ENCODE assay signal across 26 cellular contexts in genomic region chr2:24201496-24201895, GRCh38. TPM values are rescaled to one million over a fixed set of nuclear protein-coding genes. Genes with fewer than 3 reads are reported as not detected.
DNase-seq lines count a peak whose midpoint lies in the region; ATAC-seq, FAIRE-seq and TF ChIP-seq lines count a peak whose summit lies in the region.
"Had no signal": no experiment of that assay in that cellular context is flagged by ENCODE, and none has a peak within 500 bp of the region (broad histone marks: within the 10 kb centered on the region; RNA-seq: fewer than 3 reads in every experiment).

No MANE protein-coding gene starts in this region.

- peaks cover 51% of the 10 kb centered on the region for H3K36me3 Mint-ChIP-seq in brain
- peaks cover 5% of the 10 kb centered on the region for H3K36me3 Mint-ChIP-seq in neural crest cell (ENCODE audit: low read depth)

- H3K27ac Mint-ChIP-seq in brain (peak overlapping the region in 4 of 5 experiments; percentile 19 to 91 (median 79)), neural crest cell (ENCODE audit: unreplicated experiment) (peak overlapping the region; percentile 90)
- H3K27ac Mint-ChIP-seq: stimulated activated memory B cell treated with anti-CD40 and anti-IgM and Interleukin-4, amounts not matched to agents 10 μg/mL and 1 μg/mL and 100 μg/mL, for 72 hours; T-helper 2 cell treated with Interferon-gamma antibody and Interleukin-4, amounts not matched to agents 5 μg/mL and 100 μg/mL, for 36 hours; WTC11 had no signal

- H3K4me3 Mint-ChIP-seq in brain (no peak overlapping the region), neural crest cell (no peak overlapping the region)
- H3K4me3 Mint-ChIP-seq: naive thymus-derived CD8-positive, alpha-beta T cell; stimulated activated memory B cell treated with anti-CD40 and anti-IgM and Interleukin-4, amounts not matched to agents 10 μg/mL and 1 μg/mL and 100 μg/mL, for 72 hours; T-helper 2 cell treated with Interferon-gamma antibody and Interleukin-4, amounts not matched to agents 5 μg/mL and 100 μg/mL, for 36 hours; WTC11 had no signal

- no peak for ATAC-seq in HG02642 (IDR thresholded peaks at IDR 0.05; ENCODE audit: poor library complexity, unreplicated experiment)
- no peak for ATAC-seq in GM18907 (IDR thresholded peaks at IDR 0.05; ENCODE audit: unreplicated experiment)
- ATAC-seq: naive thymus-derived CD8-positive, alpha-beta T cell; pancreas; stimulated activated memory B cell treated with anti-CD40 and anti-IgM and Interleukin-4, amounts not matched to agents 10 μg/mL and 1 μg/mL and 100 μg/mL, for 72 hours; WTC11 had no signal

- H3K4me1 Mint-ChIP-seq in brain (peaks cover 31% of the 10 kb centered on the region), neural crest cell (no peaks in the 10 kb centered on the region)

- DNase-seq in globus pallidus (ENCODE audit: low spot score) (peak; percentile 64), neural crest cell (ENCODE audit: low read depth, low spot score) (no peak), GM19239 (ENCODE audit: insufficient read length, low spot score) (no peak), DMS 273 treated with DMSO at 0.1 percent for 48 hours (lab: John Stamatoyannopoulos, UW) (no peak)
- DNase-seq: activated CD4-positive, alpha-beta T cell treated with anti-CD3 and anti-CD28 coated beads, Interleukin-2, amount 50 U/mL, for 48 hours; cerebellar nuclear complex; COR-L47; DND-41; KG1; mammary epithelial cell; MV-4-11; naive thymus-derived CD8-positive, alpha-beta T cell; NCI-H1694 treated with DMSO at 0.1 percent for 48 hours; NCI-H774; pancreas; PC-9; stimulated activated CD4-positive, alpha-beta T cell treated with anti-CD3 and anti-CD28 coated beads, Interleukin-1b, Interleukin-23, amount 100 ng/mL, for 48 hours; thyroid gland had no signal

- peaks cover 4 to 14% (median 9%) of the 10 kb centered on the region in 5 experiments for H3K9me3 Mint-ChIP-seq in brain
- H3K9me3 Mint-ChIP-seq in neural crest cell = peaks cover 4% of the 10 kb centered on the region
- H3K9me3 Mint-ChIP-seq: T-helper 2 cell treated with Interferon-gamma antibody and Interleukin-4, amounts not matched to agents 5 μg/mL and 100 μg/mL, for 36 hours; WTC11 had no signal

- FAIRE-seq in GM19239 (lab: Jason Lieb, UNC) = no peak
- FAIRE-seq: H54, keratinocyte, pancreas had no signal

- H3K27me3 Mint-ChIP-seq in brain = no peaks in the 10 kb centered on the region
- H3K27me3 Mint-ChIP-seq in neural crest cell (ENCODE audit: low read depth) = no peaks in the 10 kb centered on the region
- H3K27me3 Mint-ChIP-seq: naive thymus-derived CD8-positive, alpha-beta T cell; stimulated activated memory B cell treated with anti-CD40 and anti-IgM and Interleukin-4, amounts not matched to agents 10 μg/mL and 1 μg/mL and 100 μg/mL, for 72 hours had no signal

- TF ChIP-seq CTCF in brain (conservative IDR thresholded peaks at IDR 0.05) (no peak), neural crest cell (conservative IDR thresholded peaks at IDR 0.05) (no peak)

RNA-seq across cellular contexts. Expression of gene FAM228A, which starts 26.6 kb away (rescaled TPM):
- 0.34 TPM for polyA plus RNA-seq in brain (ENCODE audit: insufficient read depth, low read depth, low replicate concordance)
- total RNA-seq in neural crest cell = 0.39 and 0.51 TPM in 2 replicates
- total RNA-seq: mammary epithelial cell, PC-9 had no signal
- polyA plus RNA-seq: keratinocyte, mammary epithelial cell had no signal
